Comparison of ENCODE assay signal across 23 cellular contexts in the genomic region with DNA sequence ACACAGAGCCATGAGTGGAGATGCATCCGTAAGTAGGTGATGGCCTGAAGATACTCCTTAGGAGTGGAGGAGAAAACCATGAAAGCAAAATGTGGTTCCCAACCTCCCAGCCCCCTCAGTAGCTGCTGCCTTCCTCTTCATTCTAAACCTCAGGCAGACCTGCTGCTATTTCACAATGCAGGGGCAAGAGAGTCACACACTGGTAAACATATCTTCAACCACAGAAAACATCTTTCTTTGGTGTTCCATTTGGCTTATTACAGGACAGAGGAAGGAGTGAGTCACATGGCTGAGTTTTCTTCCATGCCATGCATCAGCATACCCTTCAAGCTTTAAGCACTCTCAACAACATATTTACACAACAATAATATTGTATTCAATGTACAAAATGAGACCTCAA.
A peak's percentile ranks its signal among the peaks of the same experiment; 100 is the strongest.
DNase-seq lines count a peak whose midpoint lies in the region; ATAC-seq and TF ChIP-seq lines count a peak whose summit lies in the region.
"Had no signal": no experiment of that assay in that cellular context is flagged by ENCODE, and none has a peak within 500 bp of the region (broad histone marks: within the 10 kb centered on the region; RNA-seq: fewer than 3 reads in every experiment).

No MANE protein-coding gene starts in this region.

- POLR2A ChIA-PET in activated CD8-positive, alpha-beta T cell treated with anti-CD3 and anti-CD28 coated beads for 36 hours (lab: Charles Lee): no interaction called here

- TF ChIP-seq CTCF in cardiac fibroblast (IDR thresholded peaks at IDR 0.05; ENCODE audit: low read depth, low read length): no peak
- TF ChIP-seq CTCF in activated CD8-positive, alpha-beta T cell treated with anti-CD3 and anti-CD28 coated beads for 36 hours (IDR thresholded peaks at IDR 0.05): no peak
- no peak for TF ChIP-seq CTCF in gastrocnemius medialis (IDR thresholded peaks at IDR 0.05 in 4 of 5, conservative IDR thresholded peaks at IDR 0.05 in 1 of 5)

- H3K4me3 ChIP-seq in cardiac fibroblast (replicated peaks in 1 of 2; ENCODE audit: low read depth in 2 of 2, low read length in 2 of 2) (no peak overlapping the region), gastrocnemius medialis (no peak overlapping the region)
- H3K4me3 ChIP-seq: gastroesophageal sphincter, left lung, mucosa of descending colon, right atrium auricular region, upper lobe of left lung had no signal

- no peaks in the 10 kb centered on the region for H3K4me1 ChIP-seq in gastrocnemius medialis
- H3K4me1 ChIP-seq: gastroesophageal sphincter, left lung, right atrium auricular region, upper lobe of left lung had no signal

- TF ChIP-seq POLR2A in gastrocnemius medialis (IDR thresholded peaks at IDR 0.05): no peak

- CTCF ChIA-PET in activated CD8-positive, alpha-beta T cell treated with anti-CD3 and anti-CD28 coated beads for 36 hours (lab: Charles Lee): no interaction called here

- no peaks in the 10 kb centered on the region for H3K9me3 ChIP-seq in gastrocnemius medialis
- H3K9me3 ChIP-seq: gastroesophageal sphincter, mucosa of descending colon, neutrophil, right atrium auricular region, upper lobe of left lung had no signal

- no peak overlapping the region for H3K27ac Mint-ChIP-seq in activated CD8-positive, alpha-beta T cell treated with anti-CD3 and anti-CD28 coated beads for 36 hours
- H3K27ac Mint-ChIP-seq: activated B cell treated with CpG ODN at 0.5 μM for 24 hours; activated T-helper 2 cell treated with anti-CD3 and anti-CD28 coated beads, Interferon-gamma antibody, Interleukin-2, Interleukin-4, amounts not matched to agents 10 μg/mL and 5 μg/mL and 100 μg/mL, durations not matched to agents 14 hours and 24 hours and 36 hours; endodermal cell; stimulated activated naive CD8-positive, alpha-beta T cell treated with anti-CD3 and anti-CD28 coated beads, Interleukin-15, Interleukin-2, amounts not matched to agents 100 ng/mL and 50 ng/mL, for 24 hours had no signal

- H3K9me3 Mint-ChIP-seq in activated CD8-positive, alpha-beta T cell treated with anti-CD3 and anti-CD28 coated beads for 36 hours: no peaks in the 10 kb centered on the region
- H3K9me3 Mint-ChIP-seq: activated B cell treated with CpG ODN at 0.5 μM for 24 hours; endodermal cell; stimulated activated naive CD8-positive, alpha-beta T cell treated with anti-CD3 and anti-CD28 coated beads, Interleukin-15, Interleukin-2, amounts not matched to agents 100 ng/mL and 50 ng/mL, for 24 hours had no signal

- no peaks in the 10 kb centered on the region for H3K27me3 ChIP-seq in gastrocnemius medialis
- H3K27me3 ChIP-seq: gastroesophageal sphincter, left lung, neutrophil, right atrium auricular region, upper lobe of left lung had no signal

- no peaks in the 10 kb centered on the region for H3K4me1 Mint-ChIP-seq in activated CD8-positive, alpha-beta T cell treated with anti-CD3 and anti-CD28 coated beads for 36 hours (ENCODE audit: low read depth)
- H3K4me1 Mint-ChIP-seq: activated B cell treated with CpG ODN at 0.5 μM for 24 hours, endodermal cell had no signal

- H3K27ac ChIP-seq in gastrocnemius medialis: no peak overlapping the region
- H3K27ac ChIP-seq: 22Rv1, gastroesophageal sphincter, left lung, neutrophil, right atrium auricular region, upper lobe of left lung had no signal

- DNase-seq in SIG-M5 treated with dmso at 0.1 percent for 504 hours (lab: John Stamatoyannopoulos, UW; ENCODE audit: unreplicated experiment) (peak; percentile 3), SIG-M5 (lab: John Stamatoyannopoulos, UW) (no peak), NOMO-1 treated with DMSO at 0.1 percent for 48 hours (lab: John Stamatoyannopoulos, UW; ENCODE audit: unreplicated experiment) (peak; percentile 45), cardiac fibroblast (ENCODE audit: low read depth in 2 of 2) (peak; percentile 4 to 56), renal cortical epithelial cell (ENCODE audit: low read depth) (peak; percentile 93), gastrocnemius medialis (no peak)
- DNase-seq in activated CD8-positive, alpha-beta T cell treated with anti-CD3 and anti-CD28 coated beads for 36 hours: no peak
- DNase-seq: activated B cell treated with CpG ODN at 0.5 μM for 24 hours, amniotic stem cell, endodermal cell, left lung, mucosa of descending colon, NCI-H1105, NCI-H748 treated with DMSO at 0.1 percent for 48 hours, RPMI8226, upper lobe of left lung had no signal

- no peak overlapping the region for H3K4me3 Mint-ChIP-seq in activated CD8-positive, alpha-beta T cell treated with anti-CD3 and anti-CD28 coated beads for 36 hours
- H3K4me3 Mint-ChIP-seq: activated B cell treated with CpG ODN at 0.5 μM for 24 hours; endodermal cell; stimulated activated naive CD8-positive, alpha-beta T cell treated with anti-CD3 and anti-CD28 coated beads, Interleukin-15, Interleukin-2, amounts not matched to agents 100 ng/mL and 50 ng/mL, for 24 hours had no signal

- in situ Hi-C loops in gastrocnemius medialis (cut with MboI; ENCODE audit: low sequenced_read_pairs in 4 of 4): no loop called here

- H3K36me3 ChIP-seq in gastrocnemius medialis: no peaks in the 10 kb centered on the region
- H3K36me3 ChIP-seq: gastroesophageal sphincter, left lung, neutrophil, right atrium auricular region, upper lobe of left lung had no signal

- H3K36me3 Mint-ChIP-seq in activated CD8-positive, alpha-beta T cell treated with anti-CD3 and anti-CD28 coated beads for 36 hours (ENCODE audit: low read depth): no peaks in the 10 kb centered on the region

- no peak for ATAC-seq in activated CD8-positive, alpha-beta T cell treated with anti-CD3 and anti-CD28 coated beads for 36 hours
- ATAC-seq in gastrocnemius medialis: no peak
- no peak for ATAC-seq in HG02973 (IDR thresholded peaks at IDR 0.05; ENCODE audit: unreplicated experiment)
- ATAC-seq: gastroesophageal sphincter, left lung, mucosa of descending colon had no signal

- no peaks in the 10 kb centered on the region for H3K27me3 Mint-ChIP-seq in activated CD8-positive, alpha-beta T cell treated with anti-CD3 and anti-CD28 coated beads for 36 hours
- H3K27me3 Mint-ChIP-seq: activated B cell treated with CpG ODN at 0.5 μM for 24 hours; stimulated activated naive CD8-positive, alpha-beta T cell treated with anti-CD3 and anti-CD28 coated beads, Interleukin-15, Interleukin-2, amounts not matched to agents 100 ng/mL and 50 ng/mL, for 24 hours had no signal

- intact Hi-C loops in activated CD8-positive, alpha-beta T cell treated with anti-CD3 and anti-CD28 coated beads for 36 hours (cut with micrococcal nuclease): no loop called here
- intact Hi-C loops in gastrocnemius medialis (cut with DNase I; ENCODE audit: low total_unique reads): no loop called here

Comparison
In these comparisons a context has a peak if more than half of its experiments do, and no peak if none do; other contexts are left out.
1. DNase-seq: peak in SIG-M5 treated with dmso at 0.1 percent for 504 hours (single experiment), NOMO-1 treated with DMSO at 0.1 percent for 48 hours (single experiment), cardiac fibroblast (2 of 2) and renal cortical epithelial cell (single experiment); none in SIG-M5 (single experiment), activated CD8-positive, alpha-beta T cell treated with anti-CD3 and anti-CD28 coated beads for 36 hours (single experiment) and gastrocnemius medialis (0 of 2).